In genomic region chr22:27531782-27532530, GRCh38 we compare ENCODE assay signal across 13 cellular contexts.
DNase-seq lines count a peak whose midpoint lies in the region; ATAC-seq, FAIRE-seq and TF ChIP-seq lines count a peak whose summit lies in the region.
"Had no signal": no experiment of that assay in that cellular context is flagged by ENCODE, and none has a peak within 500 bp of the region (broad histone marks: within the 10 kb centered on the region; RNA-seq: fewer than 3 reads in every experiment).

No MANE protein-coding gene starts in this region.

- no peak for FAIRE-seq in H1 (lab: Jason Lieb, UNC)

- no peak overlapping the region for H2BK5ac ChIP-seq in H1 (ENCODE audit: low read depth, low read length)

- peak overlapping the region; percentile 62; the same call in 1 of the 2 replicates for H4K8ac ChIP-seq in H1 (ENCODE audit: extremely low read depth, insufficient read depth, low read length)

- H3K18ac ChIP-seq in H1 (ENCODE audit: extremely low read depth, low read length), result 0 out of 2 replicates have a peak overlapping the region, but pooled peaks have one; percentile 13

- no peaks in the 10 kb centered on the region for H4K20me1 ChIP-seq in H1 (replicated peaks in 1 of 2; ENCODE audit: control insufficient read depth in 1 of 2, insufficient read depth in 2 of 2, low read length in 2 of 2)
- H4K20me1 ChIP-seq: BLaER1 treated with 17β-estradiol and CSF1 and Interleukin-3, amounts not matched to agents 10 nM and 100 nM had no signal

- TF ChIP-seq CTCF in H1 (IDR thresholded peaks at IDR 0.05; ENCODE audit: control extremely low read depth in 1 of 3, insufficient read depth in 1 of 3, low read depth in 1 of 3, low read length in 3 of 3) (no peak), lower leg skin (IDR thresholded peaks at IDR 0.05) (no peak)

- TF ChIP-seq POLR2A in H1 (IDR thresholded peaks at IDR 0.05; ENCODE audit: control extremely low read depth in 1 of 2, low read depth in 2 of 2, low read length in 2 of 2), result no peak
- TF ChIP-seq POLR2A in lower leg skin (IDR thresholded peaks at IDR 0.05), result no peak

- H3K9ac ChIP-seq in H1 (replicated peaks in 1 of 4; ENCODE audit: extremely low read depth in 1 of 4, low read depth in 3 of 4, low read length in 3 of 4), result no peak overlapping the region
- H3K9ac ChIP-seq: BLaER1 treated with 17β-estradiol and CSF1 and Interleukin-3, amounts not matched to agents 10 nM and 100 nM had no signal

- H3K9me3 Mint-ChIP-seq in stimulated activated naive B cell treated with anti-CD40 and anti-IgM and Interleukin-4, amounts not matched to agents 10 μg/mL and 1 μg/mL and 100 μg/mL, for 72 hours, result peaks cover 7% of the 10 kb centered on the region in 2 donors

- H3K4me1 ChIP-seq in H1 (replicated peaks in 1 of 4; ENCODE audit: control insufficient read depth in 3 of 4, insufficient read depth in 4 of 4, low read length in 3 of 4), result no peaks in the 10 kb centered on the region
- H3K4me1 ChIP-seq: lower lobe of right lung had no signal

- H3K27me3 ChIP-seq in H1 (replicated peaks in 1 of 4; ENCODE audit: control insufficient read depth in 3 of 4, extremely low read depth in 1 of 4, insufficient read depth in 3 of 4, low read length in 3 of 4), result no peaks in the 10 kb centered on the region; a peak in 1 of 7 replicates
- H3K27me3 ChIP-seq: BLaER1 treated with 17β-estradiol and CSF1 and Interleukin-3, amounts not matched to agents 10 nM and 100 nM had no signal

- H3K4ac ChIP-seq in H1 (replicated peaks; ENCODE audit: insufficient read length, low read depth, low read length), result no peak overlapping the region

- H3K36me3 ChIP-seq in H1 (ENCODE audit: control insufficient read depth in 2 of 4, insufficient read depth in 4 of 4, low read length in 3 of 4), result no peaks in the 10 kb centered on the region
- H3K36me3 ChIP-seq: BLaER1 treated with 17β-estradiol and CSF1 and Interleukin-3, amounts not matched to agents 10 nM and 100 nM; lower lobe of right lung had no signal

- H3K27ac Mint-ChIP-seq in stimulated activated naive B cell treated with anti-CD40 and anti-IgM and Interleukin-4, amounts not matched to agents 10 μg/mL and 1 μg/mL and 100 μg/mL, for 72 hours, result no peak overlapping the region

- H3K14ac ChIP-seq in H1 (ENCODE audit: insufficient read length), result no peak overlapping the region

- H3K9me3 ChIP-seq in H1 (ENCODE audit: insufficient read depth in 2 of 2, low read depth in 1 of 2, low read length in 1 of 2), result no peaks in the 10 kb centered on the region

- H3K23ac ChIP-seq in H1 (ENCODE audit: insufficient read length), result no peak overlapping the region

- no peak overlapping the region for H3K27ac ChIP-seq in H1 (ENCODE audit: low read depth, low read length)
- H3K27ac ChIP-seq: BLaER1 treated with 17β-estradiol and CSF1 and Interleukin-3, amounts not matched to agents 10 nM and 100 nM; lower lobe of right lung had no signal

- H2BK20ac ChIP-seq in H1 (ENCODE audit: low read length), result no peak overlapping the region

- H4K5ac ChIP-seq in H1 (ENCODE audit: insufficient read length, low read depth, low read length), result no peak overlapping the region

- H3K79me2 ChIP-seq in H1 (ENCODE audit: control insufficient read depth in 1 of 2, insufficient read depth in 2 of 2, low read length in 2 of 2), result no peaks in the 10 kb centered on the region

- POLR2A ChIA-PET in H1 (lab: Charles Lee; ENCODE audit: partially characterized antibody), result interaction anchor here (0.9 kb wide), 1 partner anchor 9 kb away, joined by 3 read pairs; no protein-coding TSS in a partner anchor

- H2AK5ac ChIP-seq in H1 (ENCODE audit: low read depth, low read length), result no peak overlapping the region

- CTCF ChIA-PET in H1 (lab: Charles Lee; ENCODE audit: partially characterized antibody), result interaction anchor here (0.6 to 1.1 kb wide), 2 partner anchors 8 to 65 kb away, joined by 3 to 6 read pairs; no protein-coding TSS in a partner anchor

- no peak overlapping the region for H3K56ac ChIP-seq in H1 (replicated peaks; ENCODE audit: insufficient read length, low read depth, low read length)

- WGBS in H1 (ENCODE audit: extremely low coverage in 1 of 2, insufficient coverage in 1 of 2, insufficient read length in 1 of 2, insufficient replicate concordance in 2 of 2, low coverage in 1 of 2, low lambda C conversion rate in 2 of 2, missing lambda C conversion rate in 1 of 2), 2 experiments, result 87% methylated on average over 7 of the region's 8 CpGs; no CpG with 5 or more reads in 1 of the 2 experiments
- 68 to 73% methylated on average over 8 of the region's 8 CpGs for WGBS in lower leg skin, 2 donors

- no peak overlapping the region for H2BK15ac ChIP-seq in H1 (ENCODE audit: low read length)

- H3K79me1 ChIP-seq in H1 (ENCODE audit: low read depth, low read length), result no peaks in the 10 kb centered on the region

- DNase-seq in AG08395 (ENCODE audit: low spot score) (peak; percentile 65), M059J (ENCODE audit: low read depth) (peak; percentile 73), H1 (ENCODE audit: low read depth in 1 of 2, low spot score in 2 of 2) (no peak), kidney tubule cell (ENCODE audit: low spot score) (peak; percentile 67), lower leg skin (ENCODE audit: low spot score in 2 of 2) (no peak), HUDEP-2 (lab: John Stamatoyannopoulos, UW; ENCODE audit: unreplicated experiment in 76 of 76) (no peak)
- DNase-seq in stimulated activated naive B cell treated with anti-CD40 and anti-IgM and Interleukin-4, amounts not matched to agents 10 μg/mL and 1 μg/mL and 100 μg/mL, for 72 hours, result no peak
- DNase-seq: GOT3, lower lobe of right lung, NCI-H2107, T-helper 9 cell had no signal

- H3K4me2 ChIP-seq in H1 (ENCODE audit: insufficient read depth in 1 of 2, low read depth in 2 of 2, low read length in 2 of 2), result no peak overlapping the region
- H3K4me2 ChIP-seq: BLaER1 treated with 17β-estradiol and CSF1 and Interleukin-3, amounts not matched to agents 10 nM and 100 nM had no signal

- TF ChIP-seq EP300 in H1 (IDR thresholded peaks at IDR 0.05; ENCODE audit: borderline replicate concordance in 1 of 2, low read depth in 2 of 2, low read length in 2 of 2), result no peak

- ATAC-seq in stimulated activated naive B cell treated with anti-CD40 and anti-IgM and Interleukin-4, amounts not matched to agents 10 μg/mL and 1 μg/mL and 100 μg/mL, for 72 hours (replicated peaks), result no peak
- no peak for ATAC-seq in GM21423 (IDR thresholded peaks at IDR 0.05; ENCODE audit: unreplicated experiment)

- TF ChIP-seq RAD21 in H1 (IDR thresholded peaks at IDR 0.05 in 1 of 2, conservative IDR thresholded peaks at IDR 0.05 in 1 of 2; ENCODE audit: low read depth in 2 of 2, low read length in 2 of 2), result no peak

- no peak overlapping the region for H3K4me3 ChIP-seq in H1 (ENCODE audit: extremely low read depth in 1 of 4, insufficient read depth in 2 of 4, low read depth in 3 of 4, low read length in 4 of 4)
- H3K4me3 ChIP-seq in lower leg skin (ENCODE audit: low read depth, poor library complexity, severe bottlenecking), result no peak overlapping the region
- H3K4me3 ChIP-seq: BLaER1 treated with 17β-estradiol and CSF1 and Interleukin-3, amounts not matched to agents 10 nM and 100 nM; lower lobe of right lung had no signal

- H3K4me1 Mint-ChIP-seq in stimulated activated naive B cell treated with anti-CD40 and anti-IgM and Interleukin-4, amounts not matched to agents 10 μg/mL and 1 μg/mL and 100 μg/mL, for 72 hours, result peaks cover 0 to 6% of the 10 kb centered on the region in 2 donors

- no peak overlapping the region for H2BK120ac ChIP-seq in H1 (replicated peaks; ENCODE audit: low read depth, low read length)

- no peaks in the 10 kb centered on the region for H3K36me3 Mint-ChIP-seq in stimulated activated naive B cell treated with anti-CD40 and anti-IgM and Interleukin-4, amounts not matched to agents 10 μg/mL and 1 μg/mL and 100 μg/mL, for 72 hours

- H4K91ac ChIP-seq in H1 (replicated peaks; ENCODE audit: insufficient read length, low read length), result no peak overlapping the region

- H3K4me3 Mint-ChIP-seq in stimulated activated naive B cell treated with anti-CD40 and anti-IgM and Interleukin-4, amounts not matched to agents 10 μg/mL and 1 μg/mL and 100 μg/mL, for 72 hours, result no peak overlapping the region

- peaks cover 0 to 5% of the 10 kb centered on the region in 2 donors for H3K27me3 Mint-ChIP-seq in stimulated activated naive B cell treated with anti-CD40 and anti-IgM and Interleukin-4, amounts not matched to agents 10 μg/mL and 1 μg/mL and 100 μg/mL, for 72 hours

- intact Hi-C loops in lower leg skin (cut with DNase I; ENCODE audit: low total_unique reads), result no loop called here

- H3K23me2 ChIP-seq in H1 (ENCODE audit: low read depth, low read length), result no peaks in the 10 kb centered on the region

- no peak overlapping the region for H2BK12ac ChIP-seq in H1 (ENCODE audit: low read depth, low read length)

- H2AFZ ChIP-seq in H1 (ENCODE audit: low read length), result no peak overlapping the region

TF ChIP-seq in H1, 55 proteins besides CTCF, POLR2A, EP300 and RAD21 (continues in another document):
- no peak for TF ChIP-seq SP1 (IDR thresholded peaks at IDR 0.05; ENCODE audit: low read depth, low read length)
- no peak for TF ChIP-seq BRCA1 (IDR thresholded peaks at IDR 0.05; ENCODE audit: low read depth, low read length)
- TF ChIP-seq HDAC6 (IDR thresholded peaks at IDR 0.05; ENCODE audit: low read depth, low read length), result no peak
- TF ChIP-seq JUN (IDR thresholded peaks at IDR 0.05; ENCODE audit: low read depth, low read length), result no peak
- no peak for TF ChIP-seq BACH1 (IDR thresholded peaks at IDR 0.05; ENCODE audit: low read length)
- no peak for TF ChIP-seq FOSL1 (IDR thresholded peaks at IDR 0.05; ENCODE audit: insufficient read depth, low read depth, low read length)
- TF ChIP-seq SP2 (IDR thresholded peaks at IDR 0.05; ENCODE audit: low read length), result no peak
- TF ChIP-seq CBX5 (IDR thresholded peaks at IDR 0.05; ENCODE audit: low read depth, low read length), result no peak
- no peak for TF ChIP-seq GTF2F1 (IDR thresholded peaks at IDR 0.05; ENCODE audit: borderline replicate concordance, low read depth, low read length)
- TF ChIP-seq SIRT6 (IDR thresholded peaks at IDR 0.05; ENCODE audit: low read length), result no peak
- TF ChIP-seq RBBP5 (IDR thresholded peaks at IDR 0.05; ENCODE audit: borderline replicate concordance, low read depth, low read length), result no peak
- TF ChIP-seq CBX8 (IDR thresholded peaks at IDR 0.05; ENCODE audit: borderline replicate concordance, low read depth, low read length), result no peak
- TF ChIP-seq MAX (IDR thresholded peaks at IDR 0.05), result no peak

Comparison
In these comparisons a context has a peak if more than half of its experiments do, and no peak if none do; other contexts are left out.
1. DNase-seq: peak in AG08395 (single experiment), M059J (single experiment) and kidney tubule cell (single experiment); none in H1 (0 of 2), lower leg skin (0 of 2), stimulated activated naive B cell treated with anti-CD40 and anti-IgM and Interleukin-4, amounts not matched to agents 10 μg/mL and 1 μg/mL and 100 μg/mL, for 72 hours (single experiment) and HUDEP-2 (0 of 76).